ENCODE assay signal across 24 cellular contexts in the genomic region with DNA sequence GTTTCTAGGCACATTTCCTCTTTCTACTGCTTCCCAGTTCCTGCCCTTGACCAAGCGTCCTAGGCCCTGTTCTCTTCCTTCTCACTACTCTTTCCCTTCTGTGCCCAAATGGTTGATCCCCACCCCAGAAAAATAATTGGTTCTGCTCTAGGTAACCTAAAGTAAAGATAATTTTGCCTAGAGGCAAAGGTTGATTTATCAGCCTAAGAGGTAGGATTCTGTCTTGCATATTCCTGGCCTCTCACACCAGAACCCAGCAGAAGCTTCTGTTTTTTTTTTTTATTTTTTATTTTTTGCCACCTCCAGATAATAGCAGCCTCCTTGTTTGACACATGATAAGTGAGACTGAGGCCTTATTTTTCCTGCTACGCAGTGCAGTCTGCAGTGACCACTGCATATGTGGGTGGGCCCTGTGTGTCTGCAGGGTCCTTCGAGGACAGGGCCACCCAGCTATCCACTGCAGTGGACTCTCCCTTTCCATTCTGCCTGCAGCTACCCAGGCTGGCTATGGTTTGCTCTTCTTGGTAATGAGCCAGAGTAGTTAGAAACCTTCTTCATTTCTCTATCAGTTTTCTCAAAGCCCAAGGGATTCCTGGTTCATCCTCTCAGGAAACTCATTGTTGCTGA. TPM values are rescaled to one million over a fixed set of nuclear protein-coding genes. Genes with fewer than 3 reads are reported as not detected.
DNase-seq lines count a peak whose midpoint lies in the region; ATAC-seq and TF ChIP-seq lines count a peak whose summit lies in the region.
"Had no signal": no experiment of that assay in that cellular context is flagged by ENCODE, and none has a peak within 500 bp of the region (broad histone marks: within the 10 kb centered on the region; RNA-seq: fewer than 3 reads in every experiment).

No MANE protein-coding gene starts in this region.

- H3K9me3 ChIP-seq in duodenal mucosa (ENCODE audit: control insufficient read depth in 1 of 2, low read length in 2 of 2), result no peaks in the 10 kb centered on the region
- H3K9me3 ChIP-seq: heart left ventricle, SK-N-SH, suprapubic skin had no signal

- DNase-seq in GM12864 (ENCODE audit: low read depth), result peak; percentile 10
- DNase-seq in naive B cell, result peak; percentile 18
- no peak for DNase-seq in activated T-helper 1 cell treated with anti-CD3 and anti-CD28 coated beads, Interleukin-12 subunit alpha, Interleukin-12 subunit beta, Interleukin-2, Interleukin-4 antibody, amounts not matched to agents 30 ng/mL and 10 ng/mL and 1 ng/mL, durations not matched to agents 14 hours and 24 hours and 36 hours (ENCODE audit: low spot score)
- DNase-seq in T-helper 1 cell, result no peak
- DNase-seq in activated CD4-positive, alpha-beta T cell treated with anti-CD3 and anti-CD28 coated beads, Interleukin-2, amount 50 U/mL, for 48 hours, result no peak
- no peak for DNase-seq in DMS 273 (lab: John Stamatoyannopoulos, UW; ENCODE audit: unreplicated experiment)
- DNase-seq: activated CD4-positive, alpha-beta T cell treated with anti-CD3 and anti-CD28 coated beads for 1 hour; activated CD8-positive, alpha-beta memory T cell treated with anti-CD3 and anti-CD28 coated beads, Interleukin-2, amount 10 ng/mL, durations not matched to agents 7 days and 5 days; activated gamma-delta T cell; AML-193; central memory CD4-positive, alpha-beta T cell; GF-D8; mammary epithelial cell; nephron progenitor cell; SK-N-SH; stimulated activated CD8-positive, alpha-beta memory T cell treated with anti-CD3 and anti-CD28 coated beads, Interleukin-4, amount 100 ng/mL, for 48 hours; T1000 had no signal

- H3K4me3 ChIP-seq in GM12864 (ENCODE audit: low read depth, low read length), result no peak overlapping the region
- peak overlapping the region; percentile 35 to 54 for H3K4me3 ChIP-seq in duodenal mucosa (ENCODE audit: low read depth in 1 of 2, low read length in 2 of 2)
- H3K4me3 ChIP-seq: smooth muscle cell, suprapubic skin had no signal

- intact Hi-C loops in activated T-helper 1 cell treated with anti-CD3 and anti-CD28 coated beads, Interleukin-12 subunit alpha, Interleukin-12 subunit beta, Interleukin-2, Interleukin-4 antibody, amounts not matched to agents 30 ng/mL and 10 ng/mL and 1 ng/mL, durations not matched to agents 14 hours and 24 hours and 36 hours (cut with micrococcal nuclease), result no loop called here

- ATAC-seq in naive B cell (ENCODE audit: low read depth in 2 of 2), result no peak
- ATAC-seq: activated CD8-positive, alpha-beta memory T cell treated with anti-CD3 and anti-CD28 coated beads, Interleukin-2, amount 10 ng/mL, durations not matched to agents 7 days and 5 days had no signal

- H3K27ac ChIP-seq in duodenal mucosa (ENCODE audit: low read depth, low read length), result no peak overlapping the region
- H3K27ac ChIP-seq: suprapubic skin had no signal

- H3K4me1 ChIP-seq in duodenal mucosa (ENCODE audit: control insufficient read depth in 1 of 2, insufficient read depth in 2 of 2, low read length in 2 of 2), result peaks cover 18 to 26% of the 10 kb centered on the region in 2 donors

- H3K4me1 Mint-ChIP-seq in IgD-negative memory B cell, result peaks cover 16 to 21% (median 19%) of the 10 kb centered on the region in 3 donors
- peaks cover 15 to 24% (median 17%) of the 10 kb centered on the region in 3 donors for H3K4me1 Mint-ChIP-seq in naive B cell
- peaks cover 4% of the 10 kb centered on the region for H3K4me1 Mint-ChIP-seq in activated T-helper 1 cell treated with anti-CD3 and anti-CD28 coated beads, Interleukin-12 subunit alpha, Interleukin-12 subunit beta, Interleukin-2, Interleukin-4 antibody, amounts not matched to agents 30 ng/mL and 10 ng/mL and 1 ng/mL, durations not matched to agents 14 hours and 24 hours and 36 hours (ENCODE audit: low read depth)

- H3K9me3 Mint-ChIP-seq in IgD-negative memory B cell (no peaks in the 10 kb centered on the region), naive B cell (no peaks in the 10 kb centered on the region)
- H3K9me3 Mint-ChIP-seq in activated T-helper 1 cell treated with anti-CD3 and anti-CD28 coated beads, Interleukin-12 subunit alpha, Interleukin-12 subunit beta, Interleukin-2, Interleukin-4 antibody, amounts not matched to agents 30 ng/mL and 10 ng/mL and 1 ng/mL, durations not matched to agents 14 hours and 24 hours and 36 hours, result no peaks in the 10 kb centered on the region
- H3K9me3 Mint-ChIP-seq: nephron progenitor cell had no signal

- H3K27me3 Mint-ChIP-seq in IgD-negative memory B cell (peaks cover 4% of the 10 kb centered on the region), naive B cell (peaks cover 4 to 14% (median 13%) of the 10 kb centered on the region in 3 donors)
- peaks cover 4% of the 10 kb centered on the region for H3K27me3 Mint-ChIP-seq in activated T-helper 1 cell treated with anti-CD3 and anti-CD28 coated beads, Interleukin-12 subunit alpha, Interleukin-12 subunit beta, Interleukin-2, Interleukin-4 antibody, amounts not matched to agents 30 ng/mL and 10 ng/mL and 1 ng/mL, durations not matched to agents 14 hours and 24 hours and 36 hours (ENCODE audit: insufficient read depth)

- H3K36me3 Mint-ChIP-seq in IgD-negative memory B cell (peaks cover 2% of the 10 kb centered on the region), naive B cell (no peaks in the 10 kb centered on the region)
- no peaks in the 10 kb centered on the region for H3K36me3 Mint-ChIP-seq in activated T-helper 1 cell treated with anti-CD3 and anti-CD28 coated beads, Interleukin-12 subunit alpha, Interleukin-12 subunit beta, Interleukin-2, Interleukin-4 antibody, amounts not matched to agents 30 ng/mL and 10 ng/mL and 1 ng/mL, durations not matched to agents 14 hours and 24 hours and 36 hours (ENCODE audit: low read depth)
- H3K36me3 Mint-ChIP-seq: activated CD8-positive, alpha-beta memory T cell treated with anti-CD3 and anti-CD28 coated beads, Interleukin-2, amount 10 ng/mL, durations not matched to agents 7 days and 5 days had no signal

- no peaks in the 10 kb centered on the region for H3K36me3 ChIP-seq in duodenal mucosa (ENCODE audit: control insufficient read depth in 1 of 2, insufficient read depth in 2 of 2, low read length in 2 of 2)
- H3K36me3 ChIP-seq: heart left ventricle, suprapubic skin had no signal

- H3K27me3 ChIP-seq in duodenal mucosa (ENCODE audit: control insufficient read depth in 1 of 2, insufficient read depth in 2 of 2, low read length in 2 of 2), result no peaks in the 10 kb centered on the region
- H3K27me3 ChIP-seq: suprapubic skin had no signal

- peak overlapping the region in 1 of 4 donors; percentile 58 for H3K4me3 Mint-ChIP-seq in IgD-negative memory B cell
- peak overlapping the region in 1 of 8 donors; percentile 0 for H3K4me3 Mint-ChIP-seq in naive B cell
- H3K4me3 Mint-ChIP-seq in activated T-helper 1 cell treated with anti-CD3 and anti-CD28 coated beads, Interleukin-12 subunit alpha, Interleukin-12 subunit beta, Interleukin-2, Interleukin-4 antibody, amounts not matched to agents 30 ng/mL and 10 ng/mL and 1 ng/mL, durations not matched to agents 14 hours and 24 hours and 36 hours, result no peak overlapping the region
- H3K4me3 Mint-ChIP-seq: activated CD8-positive, alpha-beta memory T cell treated with anti-CD3 and anti-CD28 coated beads, Interleukin-2, amount 10 ng/mL, durations not matched to agents 7 days and 5 days; nephron progenitor cell had no signal

- H3K9ac ChIP-seq in duodenal mucosa (ENCODE audit: low read depth in 1 of 2, low read length in 2 of 2), result no peak overlapping the region
- H3K9ac ChIP-seq: SK-N-SH had no signal

- TF ChIP-seq CTCF in GM12864 (IDR thresholded peaks at IDR 0.05; ENCODE audit: low read depth, low read length, missing control alignments), result no peak

- peak overlapping the region in 2 of 3 donors; percentile 2 to 73 for H3K27ac Mint-ChIP-seq in IgD-negative memory B cell
- H3K27ac Mint-ChIP-seq in naive B cell, result peak overlapping the region in 2 of 6 donors; percentile 53 to 77
- no peak overlapping the region for H3K27ac Mint-ChIP-seq in activated T-helper 1 cell treated with anti-CD3 and anti-CD28 coated beads, Interleukin-12 subunit alpha, Interleukin-12 subunit beta, Interleukin-2, Interleukin-4 antibody, amounts not matched to agents 30 ng/mL and 10 ng/mL and 1 ng/mL, durations not matched to agents 14 hours and 24 hours and 36 hours
- H3K27ac Mint-ChIP-seq: activated CD8-positive, alpha-beta memory T cell treated with anti-CD3 and anti-CD28 coated beads, Interleukin-2, amount 10 ng/mL, durations not matched to agents 7 days and 5 days; nephron progenitor cell had no signal

RNA-seq across cellular contexts. Expression of a gene that starts 0.7 kb away (rescaled TPM):
- 0.15 TPM for polyA plus RNA-seq in IgD-negative memory B cell
- polyA plus RNA-seq in naive B cell (ENCODE audit: low read depth in 6 of 6), result 1 to 10 TPM in 3 of 6 donors, under 1 TPM in 3; 0.23 to 2.8 (median 0.98) TPM
- 1.8 and 2.1 TPM in 2 replicates for total RNA-seq in activated T-helper 1 cell treated with anti-CD3 and anti-CD28 coated beads, Interleukin-12 subunit alpha, Interleukin-12 subunit beta, Interleukin-2, Interleukin-4 antibody, amounts not matched to agents 30 ng/mL and 10 ng/mL and 1 ng/mL, durations not matched to agents 14 hours and 24 hours and 36 hours
- total RNA-seq: MCF 10A had no signal

RNA-seq across cellular contexts. Expression of a gene that starts 37.8 kb away (rescaled TPM):
- polyA plus RNA-seq in IgD-negative memory B cell (1.3 TPM), naive B cell (ENCODE audit: low read depth in 6 of 6) (1 to 10 TPM in 5 of 6 donors, under 1 TPM in 1; 0.41 to 3.6 (median 1.7) TPM)
- not detected in 2 replicates for total RNA-seq in activated T-helper 1 cell treated with anti-CD3 and anti-CD28 coated beads, Interleukin-12 subunit alpha, Interleukin-12 subunit beta, Interleukin-2, Interleukin-4 antibody, amounts not matched to agents 30 ng/mL and 10 ng/mL and 1 ng/mL, durations not matched to agents 14 hours and 24 hours and 36 hours
- total RNA-seq: activated CD8-positive, alpha-beta memory T cell treated with anti-CD3 and anti-CD28 coated beads, Interleukin-2, amount 10 ng/mL, durations not matched to agents 7 days and 5 days; mammary epithelial cell; MCF 10A; pulmonary artery endothelial cell; smooth muscle cell; suprapubic skin had no signal
- polyA plus RNA-seq: heart left ventricle, mammary epithelial cell, smooth muscle cell had no signal

Comparison
In these comparisons a context has a peak if more than half of its experiments do, and no peak if none do; other contexts are left out.
1. DNase-seq: peak in GM12864 (single experiment) and naive B cell (single experiment); none in activated T-helper 1 cell treated with anti-CD3 and anti-CD28 coated beads, Interleukin-12 subunit alpha, Interleukin-12 subunit beta, Interleukin-2, Interleukin-4 antibody, amounts not matched to agents 30 ng/mL and 10 ng/mL and 1 ng/mL, durations not matched to agents 14 hours and 24 hours and 36 hours (single experiment), T-helper 1 cell (0 of 5), activated CD4-positive, alpha-beta T cell treated with anti-CD3 and anti-CD28 coated beads, Interleukin-2, amount 50 U/mL, for 48 hours (0 of 2) and DMS 273 (single experiment).